ENCODE assay signal across 2 cellular contexts in the genomic region with DNA sequence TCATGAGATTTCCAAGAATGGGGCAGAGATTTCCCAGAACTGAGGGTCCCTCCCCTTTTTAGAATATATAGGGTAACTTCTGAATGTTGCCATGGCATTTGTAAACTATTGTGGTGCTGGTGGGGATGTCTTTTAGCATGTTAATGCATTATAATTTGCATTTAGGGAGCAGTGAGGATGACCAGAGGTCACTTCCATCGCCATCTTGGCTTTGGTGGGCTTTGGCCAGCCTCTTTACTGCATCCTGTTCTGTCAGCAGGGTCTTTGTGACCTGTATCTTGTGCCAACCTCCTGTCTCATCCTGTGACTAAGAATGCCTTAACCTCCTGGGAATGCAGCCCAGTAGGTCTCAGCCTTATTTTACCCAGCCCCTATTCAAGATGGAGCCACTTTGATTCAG.
TF ChIP-seq lines count a peak whose summit lies in the region.

No MANE protein-coding gene starts in this region.

TF ChIP-seq in GM23338, 12 proteins besides CTCF, POLR2A, EP300 and RAD21:
- TF ChIP-seq POLR2AphosphoS5 (IDR thresholded peaks at IDR 0.05; ENCODE audit: low read depth), result peak; percentile 46

TF ChIP-seq in H1, 55 proteins besides CTCF, POLR2A, EP300 and RAD21:
- TF ChIP-seq SP1 (IDR thresholded peaks at IDR 0.05; ENCODE audit: low read depth, low read length), result peak; percentile 68; the same call in 1 of the 2 replicates
- TF ChIP-seq POU5F1 (IDR thresholded peaks at IDR 0.05; ENCODE audit: low read depth, low read length), result 0 out of 2 replicates have a peak, but pooled peaks have one; percentile 29
- TF ChIP-seq POLR2AphosphoS5 (IDR thresholded peaks at IDR 0.05; ENCODE audit: low read depth, low read length), result 0 out of 2 replicates have a peak, but pooled peaks have one; percentile 37
- TF ChIP-seq TAF1 (IDR thresholded peaks at IDR 0.05; ENCODE audit: low read depth, low read length), result peak; percentile 32; the same call in 1 of the 2 replicates
- TF ChIP-seq SIN3A (conservative IDR thresholded peaks at IDR 0.05 in 1 of 2, IDR thresholded peaks at IDR 0.05 in 1 of 2; ENCODE audit: low read depth in 1 of 2, low read length in 2 of 2), result peak in 1 of 2 experiments; percentile 60; a peak in 1 of 4 replicates
- TF ChIP-seq YY1 (IDR thresholded peaks at IDR 0.05; ENCODE audit: low read depth, low read length), result peak; percentile 83
